Comparison of ENCODE assay signal across 11 cellular contexts in the genomic region with DNA sequence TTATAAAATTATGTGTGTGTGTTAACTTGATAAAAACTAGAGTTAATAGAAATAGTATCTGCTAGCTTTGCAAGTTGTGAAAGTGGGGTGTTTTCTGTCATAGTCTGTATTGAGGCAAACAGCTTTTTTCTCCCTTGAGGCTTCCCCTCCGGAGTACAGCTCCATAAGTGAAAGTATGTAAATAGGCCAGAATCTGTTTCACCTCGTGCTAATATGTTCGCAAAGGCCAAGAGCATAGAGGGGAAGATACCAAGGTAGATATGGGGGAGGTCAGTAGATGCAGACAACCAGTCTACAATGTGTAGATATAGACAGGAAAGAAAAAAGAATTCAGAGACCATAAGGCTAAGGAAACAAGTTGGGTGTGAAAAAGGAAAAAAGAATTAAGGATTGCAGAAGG.
A peak's percentile ranks its signal among the peaks of the same experiment; 100 is the strongest.
DNase-seq lines count a peak whose midpoint lies in the region; ATAC-seq and TF ChIP-seq lines count a peak whose summit lies in the region.
"Had no signal": no experiment of that assay in that cellular context is flagged by ENCODE, and none has a peak within 500 bp of the region (broad histone marks: within the 10 kb centered on the region; RNA-seq: fewer than 3 reads in every experiment).

No MANE protein-coding gene starts in this region.

- CTCF ChIA-PET in CD4-positive, alpha-beta T cell (lab: Charles Lee) = interaction anchor here (1.1 kb wide), 1 partner anchor 13 kb away, joined by 3 read pairs; no protein-coding TSS in a partner anchor

- no peaks in the 10 kb centered on the region for H3K9me3 Mint-ChIP-seq in memory B cell
- no peaks in the 10 kb centered on the region for H3K9me3 Mint-ChIP-seq in CD4-positive, alpha-beta T cell

- peaks cover 23% of the 10 kb centered on the region for H3K4me1 Mint-ChIP-seq in memory B cell
- H3K4me1 Mint-ChIP-seq in CD4-positive, alpha-beta T cell (ENCODE audit: low read depth) = no peaks in the 10 kb centered on the region
- H3K4me1 Mint-ChIP-seq: activated CD8-positive, alpha-beta memory T cell treated with anti-CD3 and anti-CD28 coated beads, Interleukin-2, amount 10 ng/mL, durations not matched to agents 7 days and 5 days had no signal

- ATAC-seq in GM18867 (IDR thresholded peaks at IDR 0.05; ENCODE audit: unreplicated experiment) = peak; percentile 77
- ATAC-seq in GM21528 (IDR thresholded peaks at IDR 0.05; ENCODE audit: low FRiP score, unreplicated experiment) = peak; percentile 57
- ATAC-seq in HG03139 (IDR thresholded peaks at IDR 0.05; ENCODE audit: unreplicated experiment) = peak; percentile 70
- ATAC-seq in memory B cell (ENCODE audit: low read depth) = peak; percentile 65
- no peak for ATAC-seq in stimulated activated naive CD8-positive, alpha-beta T cell treated with anti-CD3 and anti-CD28 coated beads, Interleukin-15, Interleukin-2, amounts not matched to agents 100 U/mL and 50 U/mL, for 24 hours
- no peak for ATAC-seq in CD4-positive, alpha-beta T cell (ENCODE audit: poor library complexity)
- ATAC-seq: activated CD8-positive, alpha-beta memory T cell treated with anti-CD3 and anti-CD28 coated beads, Interleukin-2, amount 10 ng/mL, durations not matched to agents 7 days and 5 days had no signal

- peaks cover 17% of the 10 kb centered on the region for H3K36me3 Mint-ChIP-seq in memory B cell
- peaks cover 57% of the 10 kb centered on the region for H3K36me3 Mint-ChIP-seq in CD4-positive, alpha-beta T cell (ENCODE audit: low read depth)

- H3K9me3 ChIP-seq in CD4-positive, alpha-beta T cell (ENCODE audit: control insufficient read depth, low read length) = no peaks in the 10 kb centered on the region

- TF ChIP-seq CTCF in CD4-positive, alpha-beta T cell (IDR thresholded peaks at IDR 0.05) = no peak

- POLR2A ChIA-PET in CD4-positive, alpha-beta T cell (lab: Charles Lee) = no interaction called here

- no peak overlapping the region for H3K27ac ChIP-seq in CD4-positive, alpha-beta T cell (ENCODE audit: low read depth, low read length)

- DNase-seq in memory B cell (ENCODE audit: low spot score in 2 of 2) (no peak), midbrain (lab: John Stamatoyannopoulos, UW) (no peak)
- no peak for DNase-seq in activated CD4-positive, CD25-positive, alpha-beta regulatory T cell (lab: John Stamatoyannopoulos, UW)
- DNase-seq in stimulated activated naive CD8-positive, alpha-beta T cell treated with anti-CD3 and anti-CD28 coated beads, Interleukin-15, Interleukin-2, amounts not matched to agents 100 U/mL and 50 U/mL, for 24 hours = no peak
- DNase-seq in CD4-positive, alpha-beta T cell = no peak
- DNase-seq: activated CD8-positive, alpha-beta memory T cell treated with anti-CD3 and anti-CD28 coated beads, Interleukin-2, amount 10 ng/mL, durations not matched to agents 7 days and 5 days; COR-L47; NCI-H1694 had no signal

- H3K27me3 Mint-ChIP-seq in memory B cell = no peaks in the 10 kb centered on the region
- H3K27me3 Mint-ChIP-seq in CD4-positive, alpha-beta T cell = no peaks in the 10 kb centered on the region
- H3K27me3 Mint-ChIP-seq: activated CD8-positive, alpha-beta memory T cell treated with anti-CD3 and anti-CD28 coated beads, Interleukin-2, amount 10 ng/mL, durations not matched to agents 7 days and 5 days had no signal

- H3K4me3 Mint-ChIP-seq in memory B cell = no peak overlapping the region
- H3K4me3 Mint-ChIP-seq in CD4-positive, alpha-beta T cell = no peak overlapping the region
- H3K4me3 Mint-ChIP-seq: activated CD8-positive, alpha-beta memory T cell treated with anti-CD3 and anti-CD28 coated beads, Interleukin-2, amount 10 ng/mL, durations not matched to agents 7 days and 5 days had no signal

- no peaks in the 10 kb centered on the region for H3K27me3 ChIP-seq in CD4-positive, alpha-beta T cell (ENCODE audit: control insufficient read depth, insufficient read depth, low read length)

- no peak overlapping the region for H3K27ac Mint-ChIP-seq in memory B cell
- H3K27ac Mint-ChIP-seq in CD4-positive, alpha-beta T cell = no peak overlapping the region
- H3K27ac Mint-ChIP-seq: activated CD8-positive, alpha-beta memory T cell treated with anti-CD3 and anti-CD28 coated beads, Interleukin-2, amount 10 ng/mL, durations not matched to agents 7 days and 5 days had no signal

- intact Hi-C loops in CD4-positive, alpha-beta T cell (cut with DNase I, micrococcal nuclease) = no loop called here

Comparison
In these comparisons a context has a peak if more than half of its experiments do, and no peak if none do; other contexts are left out.
1. ATAC-seq: peak in GM18867 (single experiment), GM21528 (single experiment), HG03139 (single experiment) and memory B cell (single experiment); none in stimulated activated naive CD8-positive, alpha-beta T cell treated with anti-CD3 and anti-CD28 coated beads, Interleukin-15, Interleukin-2, amounts not matched to agents 100 U/mL and 50 U/mL, for 24 hours (single experiment) and CD4-positive, alpha-beta T cell (single experiment).